In the genomic region with DNA sequence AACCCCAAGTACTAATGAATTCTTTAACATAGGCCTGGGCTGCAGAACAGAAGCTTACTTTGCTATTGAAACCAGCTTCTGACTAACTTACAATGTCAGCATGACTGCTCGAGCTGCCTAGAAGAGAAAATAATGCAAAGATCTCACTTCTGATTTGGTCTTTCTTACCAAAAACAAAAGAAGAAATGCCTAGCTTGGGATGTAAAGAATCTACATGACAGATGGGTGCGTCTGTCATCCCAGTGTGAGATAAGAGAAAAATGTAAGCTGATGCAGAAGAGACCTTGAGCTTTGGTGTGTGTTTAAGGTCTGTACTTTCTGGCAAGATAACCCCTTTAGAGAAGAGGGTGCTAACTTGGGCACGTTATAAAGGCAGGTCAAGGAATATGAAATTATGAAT, we compare ENCODE assay signal across 17 cellular contexts. TPM values are rescaled to one million over a fixed set of nuclear protein-coding genes. Genes with fewer than 3 reads are reported as not detected.
DNase-seq lines count a peak whose midpoint lies in the region; ATAC-seq, FAIRE-seq and TF ChIP-seq lines count a peak whose summit lies in the region.
"Had no signal": no experiment of that assay in that cellular context is flagged by ENCODE, and none has a peak within 500 bp of the region (broad histone marks: within the 10 kb centered on the region; RNA-seq: fewer than 3 reads in every experiment).

No MANE protein-coding gene starts in this region.

- DNase-seq in HepG2 (ENCODE audit: low spot score) (peak; percentile 49), right lobe of liver (no peak), erythroblast (lab: John Stamatoyannopoulos, UW) (peak; percentile 68 to 84), type B pancreatic cell (ENCODE audit: extremely low spot score, unreplicated experiment) (no peak), H54 (ENCODE audit: insufficient read length, low spot score) (no peak), iPS-NIHi7 (ENCODE audit: extremely low spot score) (no peak)
- DNase-seq: activated CD8-positive, alpha-beta memory T cell treated with anti-CD3 and anti-CD28 coated beads, Interleukin-2, amount 50 U/mL, for 48 hours; anterior cingulate cortex; NCI-H187 treated with DMSO at 0.1 percent for 48 hours; NCI-H774; stimulated activated naive CD8-positive, alpha-beta T cell treated with anti-CD3 and anti-CD28 coated beads, Interleukin-15, Interleukin-2, amounts not matched to agents 100 U/mL and 50 U/mL, for 24 hours had no signal

- H3K4me3 Mint-ChIP-seq in type B pancreatic cell: peak overlapping the region; percentile 3

- peaks cover 10% of the 10 kb centered on the region for H3F3A ChIP-seq in OCI-LY1 (ENCODE audit: insufficient read depth, low read length)

- H3K79me2 ChIP-seq in HepG2 (ENCODE audit: insufficient read depth, low read length): peaks cover 77% of the 10 kb centered on the region
- no peaks in the 10 kb centered on the region for H3K79me2 ChIP-seq in OCI-LY1 (ENCODE audit: insufficient read depth, low read length)

- H3K9me3 Mint-ChIP-seq in type B pancreatic cell: no peaks in the 10 kb centered on the region

- H3K27ac Mint-ChIP-seq in type B pancreatic cell: peak overlapping the region; percentile 4

- no peaks in the 10 kb centered on the region for H3K36me3 ChIP-seq in HepG2 (replicated peaks in 1 of 2; ENCODE audit: control insufficient read depth in 1 of 2, insufficient read depth in 2 of 2, low read length in 2 of 2)
- H3K36me3 ChIP-seq in right lobe of liver: no peaks in the 10 kb centered on the region
- H3K36me3 ChIP-seq in OCI-LY1 (ENCODE audit: insufficient read depth, low read length): no peaks in the 10 kb centered on the region
- H3K36me3 ChIP-seq: neutrophil had no signal

- TF ChIP-seq POLR2A in HepG2 (IDR thresholded peaks at IDR 0.05; ENCODE audit: insufficient read depth in 1 of 2, low read depth in 2 of 2, low read length in 2 of 2): no peak
- no peak for TF ChIP-seq POLR2A in right lobe of liver (IDR thresholded peaks at IDR 0.05)
- no peak for TF ChIP-seq POLR2A in erythroblast (IDR thresholded peaks at IDR 0.05; ENCODE audit: low read length)
- TF ChIP-seq POLR2A in H54 (IDR thresholded peaks at IDR 0.05; ENCODE audit: low read depth, low read length): no peak

- H3K4me3 ChIP-seq in HepG2 (replicated peaks in 1 of 3; ENCODE audit: insufficient read depth in 1 of 3, low read depth in 2 of 3, low read length in 3 of 3) (no peak overlapping the region), right lobe of liver (no peak overlapping the region), OCI-LY1 (ENCODE audit: low read depth, low read length, poor library complexity, severe bottlenecking) (no peak overlapping the region)
- H3K4me3 ChIP-seq: lung, SJSA1 had no signal

- peaks cover 69% of the 10 kb centered on the region for H3K4me1 Mint-ChIP-seq in type B pancreatic cell (ENCODE audit: unreplicated experiment)

- H4K20me1 ChIP-seq in HepG2 (ENCODE audit: insufficient read depth, low read length) (no peaks in the 10 kb centered on the region), OCI-LY1 (ENCODE audit: insufficient read depth, low read length) (no peaks in the 10 kb centered on the region)

- H3K36me3 Mint-ChIP-seq in type B pancreatic cell: no peaks in the 10 kb centered on the region

- H3K27ac ChIP-seq in HepG2 (ENCODE audit: extremely low read length, insufficient read depth, low read length): peak overlapping the region; percentile 41
- no peak overlapping the region for H3K27ac ChIP-seq in right lobe of liver
- H3K27ac ChIP-seq in OCI-LY1 (ENCODE audit: low read depth, low read length, poor library complexity, severe bottlenecking): peak overlapping the region; percentile 9
- H3K27ac ChIP-seq: neutrophil, SJSA1 had no signal

- H3K9ac ChIP-seq in HepG2 (ENCODE audit: insufficient read depth, low read depth, low read length): no peak overlapping the region; the same call in 1 of the 2 replicates
- no peak overlapping the region for H3K9ac ChIP-seq in OCI-LY1 (ENCODE audit: low read length)

- no peak for TF ChIP-seq RAD21 in HepG2 (CRISPR knock-in tag; IDR thresholded peaks at IDR 0.05)

- no TSS peak for BruUV-seq in HepG2 (replicated peaks; lab: Mats Ljungman, UMichigan)

- H3K27me3 Mint-ChIP-seq in type B pancreatic cell: peaks cover 3% of the 10 kb centered on the region

- peak; percentile 72 for FAIRE-seq in HepG2 (lab: Jason Lieb, UNC)
- FAIRE-seq in H54 (lab: Jason Lieb, UNC): no peak
- FAIRE-seq: TTC549 had no signal

- CTCF ChIA-PET in HepG2 (lab: Yijun Ruan, JAX; ENCODE audit: low intra/inter-chr PET ratio, low total read pairs): no interaction called here

- no peak for ATAC-seq in HepG2
- ATAC-seq in right lobe of liver: no peak
- ATAC-seq in GM21423 (IDR thresholded peaks at IDR 0.05; ENCODE audit: unreplicated experiment): no peak
- ATAC-seq: stimulated activated naive CD8-positive, alpha-beta T cell treated with anti-CD3 and anti-CD28 coated beads, Interleukin-15, Interleukin-2, amounts not matched to agents 100 U/mL and 50 U/mL, for 24 hours had no signal

- H3K27me3 ChIP-seq in HepG2 (ENCODE audit: control insufficient read depth in 1 of 2, insufficient read depth in 2 of 2, low read length in 2 of 2) (no peaks in the 10 kb centered on the region), right lobe of liver (no peaks in the 10 kb centered on the region), OCI-LY1 (ENCODE audit: insufficient read depth, low read length) (no peaks in the 10 kb centered on the region)
- H3K27me3 ChIP-seq: neutrophil, SJSA1 had no signal

- H3K4me2 ChIP-seq in HepG2 (ENCODE audit: low read depth, low read length): peak overlapping the region; percentile 61
- H3K4me2 ChIP-seq in OCI-LY1 (ENCODE audit: low read length): no peak overlapping the region

- TF ChIP-seq EP300 in HepG2 (IDR thresholded peaks at IDR 0.05; ENCODE audit: low read depth in 2 of 2, low read length in 2 of 2): no peak
- no peak for TF ChIP-seq EP300 in HepG2 (CRISPR knock-in tag; IDR thresholded peaks at IDR 0.05; ENCODE audit: borderline replicate concordance)

- WGBS in HepG2 (ENCODE audit: low lambda C conversion rate): 2% methylated on average over 3 of the region's 3 CpGs
- WGBS in right lobe of liver (ENCODE audit: insufficient coverage, low coverage, low lambda C conversion rate, missing lambda C conversion rate): 45% methylated on average over 3 of the region's 3 CpGs

- H2AFZ ChIP-seq in HepG2 (ENCODE audit: low read length) (no peak overlapping the region), OCI-LY1 (ENCODE audit: low read length) (no peak overlapping the region)

- POLR2A ChIA-PET in HepG2 (lab: Yijun Ruan, JAX): interaction anchor here (0.7 to 1.5 kb wide), 2 partner anchors 45 to 113 kb away, joined by 3 read pairs; no protein-coding TSS in a partner anchor

- H3K4me1 ChIP-seq in HepG2 (ENCODE audit: insufficient read depth, low read length) (peaks cover 69% of the 10 kb centered on the region), right lobe of liver (peaks cover 0 to 33% (median 9%) of the 10 kb centered on the region in 4 donors), OCI-LY1 (ENCODE audit: insufficient read depth, low read length, severe bottlenecking) (peaks cover 29% of the 10 kb centered on the region)

- H3K9me3 ChIP-seq in HepG2 (ENCODE audit: low read length) (no peaks in the 10 kb centered on the region), right lobe of liver (no peaks in the 10 kb centered on the region), OCI-LY1 (ENCODE audit: low read length) (no peaks in the 10 kb centered on the region)
- H3K9me3 ChIP-seq: neutrophil had no signal

- intact Hi-C loops in HepG2 (cut with micrococcal nuclease; ENCODE audit: unreplicated experiment): no loop called here
- intact Hi-C loops in right lobe of liver (cut with DNase I): no loop called here

- TF ChIP-seq CTCF in HepG2 (CRISPR knock-in tag; IDR thresholded peaks at IDR 0.05) (no peak), right lobe of liver (IDR thresholded peaks at IDR 0.05) (no peak), OCI-LY1 (IDR thresholded peaks at IDR 0.05; ENCODE audit: low read length) (no peak), type B pancreatic cell (conservative IDR thresholded peaks at IDR 0.05) (no peak)

- in situ Hi-C loops in HepG2 (cut with HindIII; ENCODE audit: extremely low pct_ligation_motif_present, low pct_unique_long_range_greater_than_20kb): no loop called here

- no peaks in the 10 kb centered on the region for H3K9me2 ChIP-seq in OCI-LY1 (ENCODE audit: low read depth, low read length)

RNA-seq across cellular contexts. Expression of a gene that starts 3.6 kb away (rescaled TPM):
- total RNA-seq in HepG2 (2016; rRNA removed; fragmentation: Illumina TruSeq; extraction: Trizol) (26.9 and 34.3 TPM in 2 replicates), right lobe of liver (10 to 100 TPM; 14.7 to 19.6 (median 17.1) TPM), type B pancreatic cell (ENCODE audit: low replicate concordance) (40.1 and 41.0 TPM in 2 replicates)
- total RNA-seq in HepG2 (2016; cell fraction: cytosol; rRNA removed; fragmentation: Illumina TruSeq; extraction: Trizol; ENCODE audit: low read depth): 17.9 and 21.4 TPM in 2 replicates
- total RNA-seq in HepG2 (2016; cell fraction: insoluble cytoplasmic fraction; rRNA removed; fragmentation: Illumina TruSeq; extraction: Trizol): 29.6 and 30.0 TPM in 2 replicates
- 27.6 and 35.5 TPM in 2 replicates for total RNA-seq in HepG2 (2016; cell fraction: membrane; rRNA removed; fragmentation: Illumina TruSeq; extraction: Trizol)
- 19.6 and 20.8 TPM in 2 replicates for total RNA-seq in HepG2 (2016; cell fraction: nucleus; rRNA removed; fragmentation: Illumina TruSeq; extraction: Trizol)
- polyA plus RNA-seq in HepG2 (2011; rRNA removed): 13.4 and 13.8 TPM in 2 replicates
- polyA plus RNA-seq in HepG2 (2011; cell fraction: cytosol; rRNA removed): 10.4 and 13.6 TPM in 2 replicates
- 4.9 and 6.1 TPM in 2 replicates for polyA plus RNA-seq in HepG2 (2011; cell fraction: nucleus; rRNA removed)
- 15.3 and 18.2 TPM in 2 replicates for polyA plus RNA-seq in HepG2 (2012)
- polyA plus RNA-seq in HepG2 (2016; cell fraction: cytosol; fragmentation: Illumina TruSeq; extraction: Trizol; ENCODE audit: low read depth): 4.5 and 5.0 TPM in 2 replicates
- polyA plus RNA-seq in HepG2 (2016; cell fraction: insoluble cytoplasmic fraction; fragmentation: Illumina TruSeq; extraction: Trizol; ENCODE audit: low read depth): 22.3 and 22.7 TPM in 2 replicates
- polyA plus RNA-seq in HepG2 (2016; cell fraction: membrane; fragmentation: Illumina TruSeq; extraction: Trizol; ENCODE audit: low read depth): 15.3 and 16.4 TPM in 2 replicates
- polyA plus RNA-seq in HepG2 (2016; cell fraction: nucleus; fragmentation: Illumina TruSeq; extraction: Trizol; ENCODE audit: insufficient read depth, low read depth): 19.1 and 20.1 TPM in 2 replicates
- polyA minus RNA-seq in HepG2 (2011; rRNA and poly(A)+ RNA removed; ENCODE audit: low replicate concordance): 35.0 and 64.9 TPM in 2 replicates
- 19.3 and 22.5 TPM in 2 replicates for polyA minus RNA-seq in HepG2 (2011; cell fraction: cytosol; rRNA and poly(A)+ RNA removed)
- 13.1 and 15.4 TPM in 2 replicates for polyA minus RNA-seq in HepG2 (2011; cell fraction: nucleus; rRNA and poly(A)+ RNA removed)

RNA-seq across cellular contexts. Expression of a gene that starts 52.6 kb away (rescaled TPM):
- total RNA-seq in HepG2 (2016; rRNA removed; fragmentation: Illumina TruSeq; extraction: Trizol) (21.2 and 28.4 TPM in 2 replicates), right lobe of liver (10 to 100 TPM in 4 of 6 experiments, 1 to 10 TPM in 2; 4.7 to 52.8 (median 13.1) TPM), type B pancreatic cell (ENCODE audit: low replicate concordance) (21.7 and 23.2 TPM in 2 replicates)
- total RNA-seq in HepG2 (2016; cell fraction: cytosol; rRNA removed; fragmentation: Illumina TruSeq; extraction: Trizol; ENCODE audit: low read depth): 7.9 and 11.8 TPM in 2 replicates
- total RNA-seq in HepG2 (2016; cell fraction: insoluble cytoplasmic fraction; rRNA removed; fragmentation: Illumina TruSeq; extraction: Trizol): 19.8 and 28.6 TPM in 2 replicates
- total RNA-seq in HepG2 (2016; cell fraction: membrane; rRNA removed; fragmentation: Illumina TruSeq; extraction: Trizol): 19.8 and 22.1 TPM in 2 replicates
- 31.0 and 31.1 TPM in 2 replicates for total RNA-seq in HepG2 (2016; cell fraction: nucleus; rRNA removed; fragmentation: Illumina TruSeq; extraction: Trizol)
- 14.7 and 19.0 TPM in 2 replicates for polyA plus RNA-seq in HepG2 (2011; rRNA removed)
- polyA plus RNA-seq in HepG2 (2011; cell fraction: cytosol; rRNA removed): 13.8 and 15.5 TPM in 2 replicates
- polyA plus RNA-seq in HepG2 (2011; cell fraction: nucleus; rRNA removed): 14.5 and 18.5 TPM in 2 replicates
- 19.9 and 27.3 TPM in 2 replicates for polyA plus RNA-seq in HepG2 (2012)
- polyA plus RNA-seq in HepG2 (2016; cell fraction: cytosol; fragmentation: Illumina TruSeq; extraction: Trizol; ENCODE audit: low read depth): 9.2 and 13.1 TPM in 2 replicates
- polyA plus RNA-seq in HepG2 (2016; cell fraction: insoluble cytoplasmic fraction; fragmentation: Illumina TruSeq; extraction: Trizol; ENCODE audit: low read depth): 22.9 and 23.5 TPM in 2 replicates
- polyA plus RNA-seq in HepG2 (2016; cell fraction: membrane; fragmentation: Illumina TruSeq; extraction: Trizol; ENCODE audit: low read depth): 16.3 and 19.2 TPM in 2 replicates
- polyA plus RNA-seq in HepG2 (2016; cell fraction: nucleus; fragmentation: Illumina TruSeq; extraction: Trizol; ENCODE audit: insufficient read depth, low read depth): 57.8 and 63.2 TPM in 2 replicates
- 37.3 and 96.0 TPM in 2 replicates for polyA minus RNA-seq in HepG2 (2011; rRNA and poly(A)+ RNA removed; ENCODE audit: low replicate concordance)
- polyA minus RNA-seq in HepG2 (2011; cell fraction: cytosol; rRNA and poly(A)+ RNA removed): 9.6 and 11.3 TPM in 2 replicates
- polyA minus RNA-seq in HepG2 (2011; cell fraction: nucleus; rRNA and poly(A)+ RNA removed): 7.3 and 11.7 TPM in 2 replicates

Comparison
In these comparisons a context has a peak if more than half of its experiments do, and no peak if none do; other contexts are left out.
1. DNase-seq: peak in HepG2 (single experiment) and erythroblast (2 of 2); none in right lobe of liver (0 of 3), type B pancreatic cell (single experiment), H54 (single experiment) and iPS-NIHi7 (single experiment).
2. H3K27ac ChIP-seq: peak in HepG2 (single experiment) and OCI-LY1 (single experiment); none in right lobe of liver (0 of 3).